In genomic region chr6:41974281-41974825, GRCh38 we compare ENCODE assay signal across 1 cellular context.
TF ChIP-seq lines count a peak whose summit lies in the region.

No MANE protein-coding gene starts in this region.

TF ChIP-seq in GM23338, 12 proteins besides CTCF, POLR2A, EP300 and RAD21:
- TF ChIP-seq NANOG (IDR thresholded peaks at IDR 0.05; ENCODE audit: borderline replicate concordance): no peak
- no peak for TF ChIP-seq STAT1 (IDR thresholded peaks at IDR 0.05; ENCODE audit: unreplicated experiment)
- no peak for TF ChIP-seq POLR2AphosphoS5 (IDR thresholded peaks at IDR 0.05; ENCODE audit: low read depth)
- TF ChIP-seq ZNF331 (CRISPR knock-in tag; IDR thresholded peaks at IDR 0.05; ENCODE audit: low read depth): no peak
- TF ChIP-seq JUNB (IDR thresholded peaks at IDR 0.05; ENCODE audit: unreplicated experiment): no peak
- no peak for TF ChIP-seq ETS1 (IDR thresholded peaks at IDR 0.05)
- no peak for TF ChIP-seq ZNF462 (CRISPR knock-in tag; IDR thresholded peaks at IDR 0.05)
- no peak for TF ChIP-seq EZH2 (IDR thresholded peaks at IDR 0.05; ENCODE audit: low read depth, unreplicated experiment)
- no peak for TF ChIP-seq ZNF114 (CRISPR knock-in tag; IDR thresholded peaks at IDR 0.05)
- TF ChIP-seq, protein P1, sequence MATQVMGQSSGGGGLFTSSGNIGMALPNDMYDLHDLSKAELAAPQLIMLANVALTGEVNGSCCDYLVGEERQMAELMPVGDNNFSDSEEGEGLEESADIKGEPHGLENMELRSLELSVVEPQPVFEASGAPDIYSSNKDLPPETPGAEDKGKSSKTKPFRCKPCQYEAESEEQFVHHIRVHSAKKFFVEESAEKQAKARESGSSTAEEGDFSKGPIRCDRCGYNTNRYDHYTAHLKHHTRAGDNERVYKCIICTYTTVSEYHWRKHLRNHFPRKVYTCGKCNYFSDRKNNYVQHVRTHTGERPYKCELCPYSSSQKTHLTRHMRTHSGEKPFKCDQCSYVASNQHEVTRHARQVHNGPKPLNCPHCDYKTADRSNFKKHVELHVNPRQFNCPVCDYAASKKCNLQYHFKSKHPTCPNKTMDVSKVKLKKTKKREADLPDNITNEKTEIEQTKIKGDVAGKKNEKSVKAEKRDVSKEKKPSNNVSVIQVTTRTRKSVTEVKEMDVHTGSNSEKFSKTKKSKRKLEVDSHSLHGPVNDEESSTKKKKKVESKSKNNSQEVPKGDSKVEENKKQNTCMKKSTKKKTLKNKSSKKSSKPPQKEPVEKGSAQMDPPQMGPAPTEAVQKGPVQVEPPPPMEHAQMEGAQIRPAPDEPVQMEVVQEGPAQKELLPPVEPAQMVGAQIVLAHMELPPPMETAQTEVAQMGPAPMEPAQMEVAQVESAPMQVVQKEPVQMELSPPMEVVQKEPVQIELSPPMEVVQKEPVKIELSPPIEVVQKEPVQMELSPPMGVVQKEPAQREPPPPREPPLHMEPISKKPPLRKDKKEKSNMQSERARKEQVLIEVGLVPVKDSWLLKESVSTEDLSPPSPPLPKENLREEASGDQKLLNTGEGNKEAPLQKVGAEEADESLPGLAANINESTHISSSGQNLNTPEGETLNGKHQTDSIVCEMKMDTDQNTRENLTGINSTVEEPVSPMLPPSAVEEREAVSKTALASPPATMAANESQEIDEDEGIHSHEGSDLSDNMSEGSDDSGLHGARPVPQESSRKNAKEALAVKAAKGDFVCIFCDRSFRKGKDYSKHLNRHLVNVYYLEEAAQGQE (IDR thresholded peaks at IDR 0.05; ENCODE audit: unreplicated experiment): no peak
- TF ChIP-seq EZH2phosphoT487 (IDR thresholded peaks at IDR 0.05; ENCODE audit: unreplicated experiment): no peak
- no peak for TF ChIP-seq CREB1 (CRISPR knock-in tag; IDR thresholded peaks at IDR 0.05; ENCODE audit: low read depth)
TF ChIP-seq in GM23338: peak in this region for 0.
